7 cellular contexts compared by ENCODE assay signal in genomic region chr7:102542083-102542482, GRCh38. TPM values are rescaled to one million over a fixed set of nuclear protein-coding genes. Genes with fewer than 3 reads are reported as not detected.
"Had no signal": no experiment of that assay in that cellular context is flagged by ENCODE, and none has a peak within 500 bp of the region (broad histone marks: within the 10 kb centered on the region; RNA-seq: fewer than 3 reads in every experiment).

No MANE protein-coding gene starts in this region.

RNA-seq across cellular contexts. Expression of gene SPDYE2, which starts 8.9 kb away (rescaled TPM):
- total RNA-seq: activated naive CD4-positive, alpha-beta T cell treated with anti-CD3 and anti-CD28 coated beads for 36 hours; activated naive CD4-positive, alpha-beta T cell treated with anti-CD3 and anti-CD28 coated beads, Interleukin-2, amount 50 U/mL, for 72 hours; activated naive CD8-positive, alpha-beta T cell treated with anti-CD3 and anti-CD28 coated beads for 36 hours; activated T-helper 2 cell treated with anti-CD3 and anti-CD28 coated beads, Interferon-gamma antibody, Interleukin-2, Interleukin-4, amounts not matched to agents 10 μg/mL and 5 μg/mL and 100 μg/mL, durations not matched to agents 14 hours and 24 hours and 36 hours; ascending aorta; bronchial epithelial cell; cardiac muscle cell had no signal
